In the genomic region with DNA sequence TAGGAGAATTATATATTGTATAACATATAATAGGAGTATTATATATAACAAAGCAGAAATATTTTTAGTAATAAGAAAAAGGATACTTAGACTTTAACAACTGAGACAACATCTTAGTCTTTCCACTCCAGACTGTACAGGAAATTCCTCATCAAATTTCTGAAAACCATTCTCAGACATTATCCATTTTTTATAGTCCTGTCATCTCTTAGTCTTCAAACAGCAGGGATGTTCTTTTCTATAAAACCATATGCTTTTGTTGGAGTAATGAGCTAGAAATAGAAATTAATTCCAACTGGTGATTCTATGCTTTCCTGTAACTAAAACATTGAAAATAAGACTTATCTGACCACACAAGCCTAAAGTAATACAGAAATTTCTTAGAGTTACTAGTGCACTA, we compare ENCODE assay signal across 27 cellular contexts.
DNase-seq lines count a peak whose midpoint lies in the region; FAIRE-seq and TF ChIP-seq lines count a peak whose summit lies in the region.
"Had no signal": no experiment of that assay in that cellular context is flagged by ENCODE, and none has a peak within 500 bp of the region (broad histone marks: within the 10 kb centered on the region; RNA-seq: fewer than 3 reads in every experiment).

No MANE protein-coding gene starts in this region.

- H3K4me3 ChIP-seq in A673 (ENCODE audit: low read depth, low read length, poor library complexity, severe bottlenecking), result no peak overlapping the region
- H3K4me3 ChIP-seq in astrocyte of the cerebellum (ENCODE audit: low read depth, low read length), result no peak overlapping the region
- no peak overlapping the region for H3K4me3 ChIP-seq in fibroblast of pulmonary artery (replicated peaks; ENCODE audit: low read depth, low read length)
- H3K4me3 ChIP-seq in trophoblast cell (ENCODE audit: low read depth, low read length), result no peak overlapping the region
- H3K4me3 ChIP-seq: GM23338 had no signal

- no peak overlapping the region for H3K14ac ChIP-seq in trophoblast cell (ENCODE audit: low read length)

- no peak overlapping the region for H2AK5ac ChIP-seq in trophoblast cell (ENCODE audit: low read length)

- H2BK5ac ChIP-seq in trophoblast cell (ENCODE audit: low read depth, low read length, poor library complexity), result no peak overlapping the region

- CTCF ChIA-PET in A673 (lab: Charles Lee), result no interaction called here

- H3K36me3 ChIP-seq in A673 (ENCODE audit: insufficient read depth, low read length, poor library complexity, severe bottlenecking) (no peaks in the 10 kb centered on the region), trophoblast cell (ENCODE audit: control insufficient read depth in 1 of 2, insufficient read depth in 2 of 2, low read length in 2 of 2) (no peaks in the 10 kb centered on the region)

- H3K27ac ChIP-seq in A673 (ENCODE audit: low read depth, low read length, poor library complexity, severe bottlenecking) (no peak overlapping the region), trophoblast cell (ENCODE audit: low read depth, low read length) (no peak overlapping the region)
- H3K27ac ChIP-seq: 22Rv1, KMS-11 had no signal

- H2AFZ ChIP-seq in trophoblast cell (ENCODE audit: insufficient read depth, low read length, poor library complexity), result no peak overlapping the region

- intact Hi-C loops in A673 (cut with micrococcal nuclease; ENCODE audit: unreplicated experiment), result loop anchor here (2.0 kb wide), 1 partner anchor 13 kb away; no protein-coding TSS in a partner anchor

- no peak for FAIRE-seq in RCC 7860 (lab: Jason Lieb, UNC)
- FAIRE-seq: G401.6 had no signal

- H3K18ac ChIP-seq in trophoblast cell (ENCODE audit: low read length), result no peak overlapping the region

- H3K36me3 Mint-ChIP-seq in HFFc6 (ENCODE audit: low read depth), result peaks cover 22% of the 10 kb centered on the region
- H3K36me3 Mint-ChIP-seq: CD4-positive, alpha-beta memory T cell; IgD-negative memory B cell had no signal

- TF ChIP-seq CTCF in A673 (conservative IDR thresholded peaks at IDR 0.05; ENCODE audit: low read depth, low read length) (no peak), HFFc6 (IDR thresholded peaks at IDR 0.05) (no peak), astrocyte of the cerebellum (IDR thresholded peaks at IDR 0.05; ENCODE audit: low read depth, low read length, missing control alignments) (no peak), fibroblast of pulmonary artery (IDR thresholded peaks at IDR 0.05; ENCODE audit: low read length, missing control alignments) (no peak)

- H3K4me1 Mint-ChIP-seq in HFFc6 (ENCODE audit: low read depth), result peaks cover 33% of the 10 kb centered on the region
- H3K4me1 Mint-ChIP-seq: CD4-positive, alpha-beta memory T cell; GM23338; H9 had no signal

- H3K23ac ChIP-seq in trophoblast cell (ENCODE audit: low read length), result no peak overlapping the region

- H3K9ac ChIP-seq in trophoblast cell (ENCODE audit: low read length), result no peak overlapping the region
- H3K9ac ChIP-seq: KMS-11 had no signal

- no peak overlapping the region for H2BK120ac ChIP-seq in trophoblast cell (ENCODE audit: insufficient read depth, low read length, poor library complexity)

- no TSS peak for BruUV-seq in A673 (replicated peaks; lab: Mats Ljungman, UMichigan)

- H4K91ac ChIP-seq in trophoblast cell (ENCODE audit: low read depth, low read length), result no peak overlapping the region

- in situ Hi-C loops in astrocyte of the cerebellum (cut with HindIII; ENCODE audit: low sequenced_read_pairs), result loop anchor here (5.0 kb wide), 1 partner anchor 75 kb away; no protein-coding TSS in a partner anchor

- H3K9me3 Mint-ChIP-seq in HFFc6, result peaks cover 5% of the 10 kb centered on the region

- DNase-seq in A673 (ENCODE audit: low spot score) (peak; percentile 90), HFFc6 (peak; percentile 11), astrocyte of the cerebellum (ENCODE audit: low read depth) (peak; percentile 57), fibroblast of pulmonary artery (ENCODE audit: low read depth) (peak; percentile 26), RCC 7860 (ENCODE audit: low spot score) (no peak), NCI-H2081 treated with DMSO at 0.1 percent for 48 hours (lab: John Stamatoyannopoulos, UW) (no peak), trophoblast cell (no peak)
- DNase-seq: ACHN; AML-193; C1 segment of cervical spinal cord; CD4-positive, alpha-beta memory T cell; COR-L47; DMS53; H9; NCI-H1048; NCI-H1417; NCI-H1694; NCI-H2029 treated with DMSO at 0.1 percent for 48 hours; NCI-H2171; NCI-H226; NCI-H510A; NCI-H69 had no signal

- H3K79me1 ChIP-seq in trophoblast cell (ENCODE audit: low read length), result no peaks in the 10 kb centered on the region

- no peaks in the 10 kb centered on the region for H3K27me3 Mint-ChIP-seq in HFFc6 (ENCODE audit: insufficient read depth)
- H3K27me3 Mint-ChIP-seq: IgD-negative memory B cell had no signal

- no peak overlapping the region for H3K4me2 ChIP-seq in trophoblast cell (ENCODE audit: low read length)
- H3K4me2 ChIP-seq: GM23338, KMS-11 had no signal

- H3K9me3 ChIP-seq in A673 (ENCODE audit: low read depth, low read length, poor library complexity, severe bottlenecking), result peaks cover 22% of the 10 kb centered on the region
- H3K9me3 ChIP-seq in trophoblast cell (ENCODE audit: insufficient read depth, low read depth, low read length), result no peaks in the 10 kb centered on the region

- H3K27me3 ChIP-seq in A673 (replicated peaks; ENCODE audit: insufficient read depth, low read depth, low read length, poor library complexity), result no peaks in the 10 kb centered on the region
- H3K27me3 ChIP-seq in trophoblast cell (ENCODE audit: insufficient read depth, low read length), result no peaks in the 10 kb centered on the region

- H3K79me2 ChIP-seq in trophoblast cell (ENCODE audit: control insufficient read depth, insufficient read depth, low read length, poor library complexity), result no peaks in the 10 kb centered on the region

- no peak overlapping the region for H3K4me3 Mint-ChIP-seq in HFFc6
- H3K4me3 Mint-ChIP-seq: CD4-positive, alpha-beta memory T cell; GM23338; H9; IgD-negative memory B cell had no signal

- H3K4me1 ChIP-seq in A673 (ENCODE audit: insufficient read depth, low read length, poor library complexity, severe bottlenecking) (peaks cover 16% of the 10 kb centered on the region), trophoblast cell (ENCODE audit: control insufficient read depth in 1 of 2, insufficient read depth in 2 of 2, low read length in 2 of 2) (peaks cover 0 to 2% of the 10 kb centered on the region in 2 experiments)

- H3K27ac Mint-ChIP-seq in HFFc6, result no peak overlapping the region
- H3K27ac Mint-ChIP-seq: CD4-positive, alpha-beta memory T cell; GM23338; H9; IgD-negative memory B cell had no signal

- no peak overlapping the region for H2BK12ac ChIP-seq in trophoblast cell (ENCODE audit: low read length)

- no peak overlapping the region for H4K12ac ChIP-seq in trophoblast cell (ENCODE audit: low read depth, low read length)

- no peak overlapping the region for H3K4ac ChIP-seq in trophoblast cell (ENCODE audit: low read depth, low read length)

- no peak overlapping the region for H4K8ac ChIP-seq in trophoblast cell (ENCODE audit: low read depth, low read length)

- POLR2A ChIA-PET in A673 (lab: Charles Lee; ENCODE audit: low non-redundant PET), result no interaction called here

Comparison
In these comparisons a context has a peak if more than half of its experiments do, and no peak if none do; other contexts are left out.
1. DNase-seq: peak in A673 (single experiment), HFFc6 (single experiment), astrocyte of the cerebellum (single experiment) and fibroblast of pulmonary artery (single experiment); none in RCC 7860 (single experiment), NCI-H2081 treated with DMSO at 0.1 percent for 48 hours (single experiment) and trophoblast cell (0 of 2).